In the genomic region with DNA sequence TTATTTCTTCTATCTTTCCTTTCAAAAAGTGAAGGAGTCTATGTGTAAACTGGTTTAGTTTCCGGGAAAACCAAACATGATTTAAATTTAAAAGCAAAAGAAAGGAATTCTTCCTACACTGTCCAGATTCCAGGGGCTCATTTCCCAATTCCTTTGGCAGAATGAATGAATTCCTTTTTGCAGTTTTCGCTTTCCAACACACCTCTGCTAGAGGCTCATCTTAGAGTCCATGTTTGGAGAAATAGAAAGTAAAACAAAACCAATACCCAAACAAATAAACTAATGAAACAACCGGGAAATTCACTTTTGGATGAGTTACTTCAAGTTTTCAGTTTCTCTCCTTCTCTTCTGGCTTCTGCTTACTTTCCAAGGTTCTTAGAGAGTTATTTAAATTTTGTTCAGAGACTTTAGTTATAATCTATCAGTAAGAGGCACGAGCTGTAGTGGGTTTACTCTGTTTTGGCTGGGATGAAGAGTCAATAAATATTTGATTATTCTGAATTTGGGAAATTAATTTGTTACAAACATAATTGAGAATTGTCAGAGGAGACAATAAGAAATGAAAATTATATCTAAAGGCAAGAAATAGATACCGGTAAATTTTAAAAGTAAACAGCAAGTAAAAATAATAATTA, we compare ENCODE assay signal across 1 cellular context.
TF ChIP-seq lines count a peak whose summit lies in the region.

No MANE protein-coding gene starts in this region.

TF ChIP-seq in IMR-90, 13 proteins besides CTCF, POLR2A, EP300 and RAD21 (continued from another document):
- TF ChIP-seq SMC3 (IDR thresholded peaks at IDR 0.05; ENCODE audit: low read depth, low read length) = no peak
